ENCODE assay signal across 8 cellular contexts in genomic region chr1:207752456-207753132, GRCh38. TPM values are rescaled to one million over a fixed set of nuclear protein-coding genes. Genes with fewer than 3 reads are reported as not detected.
A peak's percentile ranks its signal among the peaks of the same experiment; 100 is the strongest.
DNase-seq lines count a peak whose midpoint lies in the region; ATAC-seq and TF ChIP-seq lines count a peak whose summit lies in the region.

No MANE protein-coding gene starts in this region.

- no peaks in the 10 kb centered on the region for H3K27me3 Mint-ChIP-seq in endodermal cell (ENCODE audit: insufficient read depth)

- H3K27ac Mint-ChIP-seq in endodermal cell, result peak overlapping the region; percentile 98

- H3K36me3 Mint-ChIP-seq in endodermal cell (ENCODE audit: low read depth), result peaks cover 8% of the 10 kb centered on the region

- peaks cover 51% of the 10 kb centered on the region for H3K4me1 Mint-ChIP-seq in endodermal cell

- H3K4me3 ChIP-seq in WI38 (ENCODE audit: low read depth, low read length) (peak overlapping the region; percentile 92), endodermal cell (ENCODE audit: low read length) (peak overlapping the region; percentile 91), muscle layer of colon (ENCODE audit: low read depth in 1 of 2, low read length in 2 of 2) (peak overlapping the region; percentile 86 to 97), suprapubic skin (peak overlapping the region; percentile 82)

- DNase-seq in COR-L47 (lab: John Stamatoyannopoulos, UW), result peak; percentile 7
- peak; percentile 57 for DNase-seq in HK-2 (ENCODE audit: unreplicated experiment)
- DNase-seq in endodermal cell, result peak; percentile 71
- peak in 1 of 2 donors; percentile 67 for DNase-seq in suprapubic skin (ENCODE audit: low spot score in 2 of 2)
- no peak for DNase-seq in AG08396 (ENCODE audit: low spot score)

- peak overlapping the region; percentile 85 for H3K27ac ChIP-seq in endodermal cell (ENCODE audit: low read depth, low read length)
- H3K27ac ChIP-seq in muscle layer of colon (ENCODE audit: low read depth, low read length), result peak overlapping the region; percentile 89
- peak overlapping the region; percentile 88 for H3K27ac ChIP-seq in suprapubic skin

- WGBS in endodermal cell (ENCODE audit: insufficient coverage in 1 of 2, insufficient read length in 1 of 2), 2 experiments, result 0 to 1% methylated on average over 10 to 33 of the region's 33 CpGs
- WGBS in suprapubic skin, result 3% methylated on average over 27 of the region's 33 CpGs

- peak; percentile 18 for ATAC-seq in GM19467 (IDR thresholded peaks at IDR 0.05; ENCODE audit: unreplicated experiment)

- no peak for TF ChIP-seq EP300 in suprapubic skin (IDR thresholded peaks at IDR 0.05)

- TF ChIP-seq POLR2A in suprapubic skin (IDR thresholded peaks at IDR 0.05), result no peak

- H3K9ac ChIP-seq in endodermal cell (ENCODE audit: extremely low read depth, low read length, poor library complexity, severe bottlenecking) (peak overlapping the region; percentile 67), muscle layer of colon (ENCODE audit: low read length) (peak overlapping the region; percentile 37)

- TF ChIP-seq CTCF in WI38 (IDR thresholded peaks at IDR 0.05; ENCODE audit: low read depth, low read length) (no peak), endodermal cell (conservative IDR thresholded peaks at IDR 0.05) (no peak), suprapubic skin (IDR thresholded peaks at IDR 0.05) (no peak)

- H3K9me3 ChIP-seq in endodermal cell (ENCODE audit: control insufficient read depth, low read length) (no peaks in the 10 kb centered on the region), muscle layer of colon (ENCODE audit: low read length) (no peaks in the 10 kb centered on the region), suprapubic skin (no peaks in the 10 kb centered on the region)

- H3K27me3 ChIP-seq in endodermal cell (ENCODE audit: control insufficient read depth, insufficient read depth, low read length, poor library complexity, severe bottlenecking), result no peaks in the 10 kb centered on the region
- no peaks in the 10 kb centered on the region for H3K27me3 ChIP-seq in muscle layer of colon (ENCODE audit: control insufficient read depth in 1 of 2, insufficient read depth in 2 of 2, low read length in 2 of 2)
- no peaks in the 10 kb centered on the region for H3K27me3 ChIP-seq in suprapubic skin

- no peaks in the 10 kb centered on the region for H3K4me1 ChIP-seq in endodermal cell (ENCODE audit: control insufficient read depth, insufficient read depth, low read length)
- H3K4me1 ChIP-seq in muscle layer of colon (ENCODE audit: insufficient read depth, low read length), result peaks cover 36% of the 10 kb centered on the region
- H3K4me1 ChIP-seq in suprapubic skin, result peaks cover 40% of the 10 kb centered on the region

- H3K4me3 Mint-ChIP-seq in endodermal cell, result peak overlapping the region; percentile 99

- H3K36me3 ChIP-seq in endodermal cell (ENCODE audit: control insufficient read depth, insufficient read depth, low read length) (peaks cover 8% of the 10 kb centered on the region), muscle layer of colon (ENCODE audit: insufficient read depth, low read length) (peaks cover 7% of the 10 kb centered on the region), suprapubic skin (peaks cover 4% of the 10 kb centered on the region)

- H3K9me3 Mint-ChIP-seq in endodermal cell, result no peaks in the 10 kb centered on the region

RNA-seq across cellular contexts. Expression of gene CD46, which starts 0.7 kb away (rescaled TPM):
- total RNA-seq in endodermal cell (100 to 1,000 TPM; 132 to 135 TPM), suprapubic skin (100 to 1,000 TPM in 2 of 4 donors, 10 to 100 TPM in 2; 89.7 to 259 (median 108) TPM)
- 141 TPM for polyA plus RNA-seq in endodermal cell (2013, experiment 1 of 2)
- polyA plus RNA-seq in endodermal cell (2013, experiment 2 of 2), result 121 TPM
